In the genomic region with DNA sequence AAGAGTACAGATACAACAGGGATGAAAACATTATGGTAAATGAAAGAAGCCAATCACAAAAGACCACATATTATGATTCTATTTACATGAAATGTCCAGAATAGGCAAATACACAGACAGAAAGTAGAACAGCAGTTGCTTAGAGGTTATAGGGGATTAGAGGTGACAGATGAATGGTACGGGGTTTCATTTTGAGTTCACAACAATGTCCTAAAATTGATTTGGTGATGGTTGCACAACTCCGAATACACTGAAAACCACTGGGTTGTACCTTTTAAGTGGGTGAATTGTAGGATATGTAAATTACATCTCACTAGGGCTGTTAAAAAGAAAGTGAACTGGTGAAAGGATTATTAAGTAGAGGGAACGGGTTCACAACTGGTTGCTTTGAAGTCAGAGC, we compare ENCODE assay signal across 14 cellular contexts.
DNase-seq lines count a peak whose midpoint lies in the region; ATAC-seq and TF ChIP-seq lines count a peak whose summit lies in the region.
"Had no signal": no experiment of that assay in that cellular context is flagged by ENCODE, and none has a peak within 500 bp of the region (broad histone marks: within the 10 kb centered on the region; RNA-seq: fewer than 3 reads in every experiment).

No MANE protein-coding gene starts in this region.

- peaks cover 50% of the 10 kb centered on the region for H3K4me1 Mint-ChIP-seq in activated T-cell treated with anti-CD3 and anti-CD28 coated beads, Interleukin-2, amount 50 U/mL, for 72 hours (ENCODE audit: low read depth)
- no peaks in the 10 kb centered on the region for H3K4me1 Mint-ChIP-seq in neural crest cell

- intact Hi-C loops in right cardiac atrium (cut with DNase I), result loop anchor here in 1 of 4 donors (5.0 kb wide), 1 partner anchor 207 kb away; no protein-coding TSS in a partner anchor
- intact Hi-C loops in prostate gland (cut with DNase I), result loop anchor here (5.0 kb wide), 1 partner anchor 202 kb away; no protein-coding TSS in a partner anchor

- H3K9me3 ChIP-seq in right cardiac atrium (ENCODE audit: control insufficient read depth, low read length) (no peaks in the 10 kb centered on the region), prostate gland (no peaks in the 10 kb centered on the region)
- H3K9me3 ChIP-seq: esophagus muscularis mucosa had no signal

- H3K27ac Mint-ChIP-seq in activated T-cell treated with anti-CD3 and anti-CD28 coated beads, Interleukin-2, amount 50 U/mL, for 72 hours, result peak overlapping the region; percentile 92
- peak overlapping the region; percentile 15 for H3K27ac Mint-ChIP-seq in neural crest cell (ENCODE audit: unreplicated experiment)

- DNase-seq in activated T-cell treated with anti-CD3 and anti-CD28 coated beads, Interleukin-2, amount 50 U/mL, for 72 hours, result no peak
- DNase-seq in activated T-cell treated with anti-CD3 and anti-CD28 coated beads for 4 hours (no peak), neural crest cell (ENCODE audit: low read depth, low spot score) (no peak), right cardiac atrium (no peak), prostate gland (ENCODE audit: low spot score) (no peak)
- DNase-seq in stimulated activated CD8-positive, alpha-beta memory T cell treated with anti-CD3 and anti-CD28 coated beads, Interleukin-4, amount 100 ng/mL, for 48 hours, result no peak
- DNase-seq: kidney, NCI-H1694, SIG-M5, substantia nigra had no signal

- H3K27me3 Mint-ChIP-seq in activated T-cell treated with anti-CD3 and anti-CD28 coated beads, Interleukin-2, amount 50 U/mL, for 72 hours (ENCODE audit: low read depth), result no peaks in the 10 kb centered on the region
- H3K27me3 Mint-ChIP-seq in neural crest cell (ENCODE audit: low read depth), result no peaks in the 10 kb centered on the region
- H3K27me3 Mint-ChIP-seq: brain had no signal

- TF ChIP-seq POLR2A in prostate gland (IDR thresholded peaks at IDR 0.05), result no peak

- H3K4me1 ChIP-seq in right cardiac atrium (ENCODE audit: control insufficient read depth, insufficient read depth, low read length) (peaks cover 2% of the 10 kb centered on the region), prostate gland (replicated peaks) (no peaks in the 10 kb centered on the region)

- H3K4me3 Mint-ChIP-seq in activated T-cell treated with anti-CD3 and anti-CD28 coated beads, Interleukin-2, amount 50 U/mL, for 72 hours, result peak overlapping the region in 1 of 2 donors; percentile 62
- H3K4me3 Mint-ChIP-seq in neural crest cell, result no peak overlapping the region
- H3K4me3 Mint-ChIP-seq: brain had no signal

- H3K27ac ChIP-seq in right cardiac atrium (ENCODE audit: low read length), result no peak overlapping the region
- no peak overlapping the region for H3K27ac ChIP-seq in prostate gland
- H3K27ac ChIP-seq: esophagus muscularis mucosa had no signal

- WGBS in right cardiac atrium, result 94% methylated on average over 3 of the region's 3 CpGs
- 96% methylated on average over 3 of the region's 3 CpGs for WGBS in prostate gland

- peak; percentile 75 to 88 for ATAC-seq in activated T-cell treated with anti-CD3 and anti-CD28 coated beads, Interleukin-2, amount 50 U/mL, for 72 hours (replicated peaks in 1 of 2)
- peak; percentile 66 for ATAC-seq in GM21528 (IDR thresholded peaks at IDR 0.05; ENCODE audit: low FRiP score, unreplicated experiment)
- peak; percentile 74 for ATAC-seq in HG03103 (IDR thresholded peaks at IDR 0.05; ENCODE audit: low read depth, unreplicated experiment)
- no peak for ATAC-seq in right cardiac atrium

- TF ChIP-seq CTCF in neural crest cell (conservative IDR thresholded peaks at IDR 0.05) (no peak), prostate gland (IDR thresholded peaks at IDR 0.05) (no peak)

- H3K9me3 Mint-ChIP-seq in activated T-cell treated with anti-CD3 and anti-CD28 coated beads, Interleukin-2, amount 50 U/mL, for 72 hours, result no peaks in the 10 kb centered on the region
- H3K9me3 Mint-ChIP-seq in neural crest cell, result peaks cover 3% of the 10 kb centered on the region

- peaks cover 22 to 34% of the 10 kb centered on the region in 2 donors for H3K36me3 Mint-ChIP-seq in activated T-cell treated with anti-CD3 and anti-CD28 coated beads, Interleukin-2, amount 50 U/mL, for 72 hours (ENCODE audit: insufficient read depth in 2 of 2)
- H3K36me3 Mint-ChIP-seq in neural crest cell (ENCODE audit: low read depth), result peaks cover 16% of the 10 kb centered on the region

- no peaks in the 10 kb centered on the region for H3K36me3 ChIP-seq in prostate gland

- H3K4me3 ChIP-seq in right cardiac atrium (ENCODE audit: low read length) (no peak overlapping the region), prostate gland (no peak overlapping the region)
- H3K4me3 ChIP-seq: esophagus muscularis mucosa had no signal

- H3K27me3 ChIP-seq in right cardiac atrium (ENCODE audit: control insufficient read depth, insufficient read depth) (no peaks in the 10 kb centered on the region), prostate gland (replicated peaks; ENCODE audit: insufficient read depth) (no peaks in the 10 kb centered on the region)
- H3K27me3 ChIP-seq: esophagus muscularis mucosa had no signal

Comparison
In these comparisons a context has a peak if more than half of its experiments do, and no peak if none do; other contexts are left out.
1. ATAC-seq: peak in activated T-cell treated with anti-CD3 and anti-CD28 coated beads, Interleukin-2, amount 50 U/mL, for 72 hours (2 of 2), GM21528 (single experiment) and HG03103 (single experiment); none in right cardiac atrium (0 of 2).